ENCODE assay signal across 2 cellular contexts in the genomic region with DNA sequence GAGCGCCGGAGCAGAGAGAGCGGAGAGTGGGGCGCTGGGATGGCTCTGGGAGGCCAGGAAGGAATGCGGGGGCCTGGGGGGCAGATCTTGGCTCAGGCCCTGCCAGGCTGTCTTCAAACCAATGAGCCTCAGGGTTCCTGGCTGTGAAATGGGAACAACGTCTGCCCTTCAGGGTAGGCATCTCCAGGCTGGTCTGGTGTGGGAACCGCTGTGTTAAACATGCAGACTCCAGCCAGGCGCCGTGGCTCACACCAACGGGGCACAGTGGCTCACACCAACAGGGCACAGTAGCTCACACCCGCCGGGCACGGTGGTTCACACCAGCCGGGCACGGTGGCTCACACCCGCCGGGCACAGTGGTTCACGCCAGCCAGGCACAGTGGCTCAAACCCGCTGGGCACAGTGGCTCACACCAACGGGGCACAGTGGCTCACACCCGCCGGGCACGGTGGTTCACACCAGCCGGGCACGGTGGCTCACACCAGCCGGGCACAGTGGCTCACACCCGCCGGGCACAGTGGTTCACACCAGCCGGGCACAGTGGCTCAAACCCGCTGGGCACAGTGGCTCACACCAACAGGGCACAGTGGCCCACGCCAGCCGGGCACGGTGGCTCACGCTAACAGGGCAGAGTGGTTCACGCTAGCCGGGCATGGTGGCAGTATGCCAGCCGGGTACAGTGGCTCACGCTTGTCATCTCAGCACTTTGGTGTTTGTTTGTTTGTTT.
TF ChIP-seq lines count a peak whose summit lies in the region.

No MANE protein-coding gene starts in this region.

TF ChIP-seq in SK-N-SH, 30 proteins besides CTCF, POLR2A, EP300 and RAD21:
- TF ChIP-seq RXRA (IDR thresholded peaks at IDR 0.05; ENCODE audit: borderline replicate concordance, low read depth) (no peak), RCOR1 (IDR thresholded peaks at IDR 0.05; ENCODE audit: low read length) (no peak), EZH2phosphoT487 (IDR thresholded peaks at IDR 0.05; ENCODE audit: borderline replicate concordance, low read depth) (no peak), TAF1 (IDR thresholded peaks at IDR 0.05; ENCODE audit: borderline replicate concordance, low read depth, low read length) (no peak), NFIC (IDR thresholded peaks at IDR 0.05; ENCODE audit: borderline replicate concordance) (no peak), SMC3 (IDR thresholded peaks at IDR 0.05; ENCODE audit: low read depth, low read length) (no peak), GATA2 (CRISPR knock-in tag; IDR thresholded peaks at IDR 0.05) (no peak), YY1 (IDR thresholded peaks at IDR 0.05; ENCODE audit: low read depth) (no peak), PBX3 (IDR thresholded peaks at IDR 0.05) (no peak), JUND (IDR thresholded peaks at IDR 0.05) (no peak), TCF12 (IDR thresholded peaks at IDR 0.05) (no peak)
- TF ChIP-seq, protein P1, sequence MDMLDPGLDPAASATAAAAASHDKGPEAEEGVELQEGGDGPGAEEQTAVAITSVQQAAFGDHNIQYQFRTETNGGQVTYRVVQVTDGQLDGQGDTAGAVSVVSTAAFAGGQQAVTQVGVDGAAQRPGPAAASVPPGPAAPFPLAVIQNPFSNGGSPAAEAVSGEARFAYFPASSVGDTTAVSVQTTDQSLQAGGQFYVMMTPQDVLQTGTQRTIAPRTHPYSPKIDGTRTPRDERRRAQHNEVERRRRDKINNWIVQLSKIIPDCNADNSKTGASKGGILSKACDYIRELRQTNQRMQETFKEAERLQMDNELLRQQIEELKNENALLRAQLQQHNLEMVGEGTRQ (IDR thresholded peaks at IDR 0.05; ENCODE audit: borderline replicate concordance, low read depth, low read length) = no peak
- TF ChIP-seq, protein P2, sequence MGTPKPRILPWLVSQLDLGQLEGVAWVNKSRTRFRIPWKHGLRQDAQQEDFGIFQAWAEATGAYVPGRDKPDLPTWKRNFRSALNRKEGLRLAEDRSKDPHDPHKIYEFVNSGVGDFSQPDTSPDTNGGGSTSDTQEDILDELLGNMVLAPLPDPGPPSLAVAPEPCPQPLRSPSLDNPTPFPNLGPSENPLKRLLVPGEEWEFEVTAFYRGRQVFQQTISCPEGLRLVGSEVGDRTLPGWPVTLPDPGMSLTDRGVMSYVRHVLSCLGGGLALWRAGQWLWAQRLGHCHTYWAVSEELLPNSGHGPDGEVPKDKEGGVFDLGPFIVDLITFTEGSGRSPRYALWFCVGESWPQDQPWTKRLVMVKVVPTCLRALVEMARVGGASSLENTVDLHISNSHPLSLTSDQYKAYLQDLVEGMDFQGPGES (IDR thresholded peaks at IDR 0.05; ENCODE audit: low read depth, low read length) = no peak

TF ChIP-seq in SK-N-SH treated with all-trans-retinoic acid at 6 μM for 48 hours, 23 proteins besides CTCF, POLR2A, EP300 and RAD21:
- TF ChIP-seq, protein P3, sequence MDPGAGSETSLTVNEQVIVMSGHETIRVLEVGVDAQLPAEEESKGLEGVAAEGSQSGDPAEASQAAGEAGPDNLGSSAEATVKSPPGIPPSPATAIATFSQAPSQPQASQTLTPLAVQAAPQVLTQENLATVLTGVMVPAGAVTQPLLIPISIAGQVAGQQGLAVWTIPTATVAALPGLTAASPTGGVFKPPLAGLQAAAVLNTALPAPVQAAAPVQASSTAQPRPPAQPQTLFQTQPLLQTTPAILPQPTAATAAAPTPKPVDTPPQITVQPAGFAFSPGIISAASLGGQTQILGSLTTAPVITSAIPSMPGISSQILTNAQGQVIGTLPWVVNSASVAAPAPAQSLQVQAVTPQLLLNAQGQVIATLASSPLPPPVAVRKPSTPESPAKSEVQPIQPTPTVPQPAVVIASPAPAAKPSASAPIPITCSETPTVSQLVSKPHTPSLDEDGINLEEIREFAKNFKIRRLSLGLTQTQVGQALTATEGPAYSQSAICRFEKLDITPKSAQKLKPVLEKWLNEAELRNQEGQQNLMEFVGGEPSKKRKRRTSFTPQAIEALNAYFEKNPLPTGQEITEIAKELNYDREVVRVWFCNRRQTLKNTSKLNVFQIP (CRISPR knock-in tag; IDR thresholded peaks at IDR 0.05; ENCODE audit: borderline replicate concordance, low read depth) = no peak
- TF ChIP-seq RARB (CRISPR knock-in tag; IDR thresholded peaks at IDR 0.05) (no peak), SNAI2 (CRISPR knock-in tag; IDR thresholded peaks at IDR 0.05) (no peak), TCF4 (CRISPR knock-in tag; IDR thresholded peaks at IDR 0.05; ENCODE audit: borderline replicate concordance) (no peak), ZC3H10 (CRISPR knock-in tag; IDR thresholded peaks at IDR 0.05) (no peak), OSR1 (CRISPR knock-in tag; IDR thresholded peaks at IDR 0.05) (no peak), ZNF8 (CRISPR knock-in tag; IDR thresholded peaks at IDR 0.05) (no peak), CSRNP3 (CRISPR knock-in tag; IDR thresholded peaks at IDR 0.05) (no peak), TSHZ2 (CRISPR knock-in tag; IDR thresholded peaks at IDR 0.05) (no peak), ZFP3 (CRISPR knock-in tag; IDR thresholded peaks at IDR 0.05) (no peak), PPARA (CRISPR knock-in tag; IDR thresholded peaks at IDR 0.05; ENCODE audit: borderline replicate concordance) (no peak)
- TF ChIP-seq, protein P4, sequence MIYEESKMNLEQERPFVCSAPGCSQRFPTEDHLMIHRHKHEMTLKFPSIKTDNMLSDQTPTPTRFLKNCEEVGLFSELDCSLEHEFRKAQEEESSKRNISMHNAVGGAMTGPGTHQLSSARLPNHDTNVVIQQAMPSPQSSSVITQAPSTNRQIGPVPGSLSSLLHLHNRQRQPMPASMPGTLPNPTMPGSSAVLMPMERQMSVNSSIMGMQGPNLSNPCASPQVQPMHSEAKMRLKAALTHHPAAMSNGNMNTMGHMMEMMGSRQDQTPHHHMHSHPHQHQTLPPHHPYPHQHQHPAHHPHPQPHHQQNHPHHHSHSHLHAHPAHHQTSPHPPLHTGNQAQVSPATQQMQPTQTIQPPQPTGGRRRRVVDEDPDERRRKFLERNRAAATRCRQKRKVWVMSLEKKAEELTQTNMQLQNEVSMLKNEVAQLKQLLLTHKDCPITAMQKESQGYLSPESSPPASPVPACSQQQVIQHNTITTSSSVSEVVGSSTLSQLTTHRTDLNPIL (CRISPR knock-in tag; IDR thresholded peaks at IDR 0.05; ENCODE audit: low read depth) = no peak
- TF ChIP-seq, protein P5, sequence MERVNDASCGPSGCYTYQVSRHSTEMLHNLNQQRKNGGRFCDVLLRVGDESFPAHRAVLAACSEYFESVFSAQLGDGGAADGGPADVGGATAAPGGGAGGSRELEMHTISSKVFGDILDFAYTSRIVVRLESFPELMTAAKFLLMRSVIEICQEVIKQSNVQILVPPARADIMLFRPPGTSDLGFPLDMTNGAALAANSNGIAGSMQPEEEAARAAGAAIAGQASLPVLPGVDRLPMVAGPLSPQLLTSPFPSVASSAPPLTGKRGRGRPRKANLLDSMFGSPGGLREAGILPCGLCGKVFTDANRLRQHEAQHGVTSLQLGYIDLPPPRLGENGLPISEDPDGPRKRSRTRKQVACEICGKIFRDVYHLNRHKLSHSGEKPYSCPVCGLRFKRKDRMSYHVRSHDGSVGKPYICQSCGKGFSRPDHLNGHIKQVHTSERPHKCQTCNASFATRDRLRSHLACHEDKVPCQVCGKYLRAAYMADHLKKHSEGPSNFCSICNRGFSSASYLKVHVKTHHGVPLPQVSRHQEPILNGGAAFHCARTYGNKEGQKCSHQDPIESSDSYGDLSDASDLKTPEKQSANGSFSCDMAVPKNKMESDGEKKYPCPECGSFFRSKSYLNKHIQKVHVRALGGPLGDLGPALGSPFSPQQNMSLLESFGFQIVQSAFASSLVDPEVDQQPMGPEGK (CRISPR knock-in tag; IDR thresholded peaks at IDR 0.05; ENCODE audit: borderline replicate concordance) = no peak
